9 cellular contexts compared by ENCODE assay signal in the genomic region with DNA sequence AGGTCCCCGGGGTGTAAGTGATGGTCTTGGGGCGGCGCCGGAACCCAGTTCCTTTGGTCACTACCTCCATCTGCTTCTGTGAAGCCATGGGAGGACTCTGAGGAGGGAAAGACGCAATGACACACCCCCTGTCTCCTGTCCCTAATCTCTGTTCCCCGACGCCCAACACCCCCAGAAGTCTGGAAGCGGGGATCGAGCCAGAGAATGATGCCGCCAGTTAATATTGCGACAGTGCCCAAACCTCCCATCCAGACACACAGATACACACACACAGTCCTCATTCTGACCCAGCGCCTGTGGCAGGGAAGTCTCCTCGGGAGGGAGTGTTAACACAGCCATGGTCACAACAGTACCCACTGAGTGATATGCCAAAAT. TPM values are rescaled to one million over a fixed set of nuclear protein-coding genes. Genes with fewer than 3 reads are reported as not detected.
DNase-seq lines count a peak whose midpoint lies in the region; ATAC-seq and TF ChIP-seq lines count a peak whose summit lies in the region.
"Had no signal": no experiment of that assay in that cellular context is flagged by ENCODE, and none has a peak within 500 bp of the region (broad histone marks: within the 10 kb centered on the region; RNA-seq: fewer than 3 reads in every experiment).

No MANE protein-coding gene starts in this region.

- peak overlapping the region; percentile 93 for H3K4me3 ChIP-seq in GM06990 (replicated peaks; ENCODE audit: low read depth, low read length)

- no peak for TF ChIP-seq CTCF in GM06990 (IDR thresholded peaks at IDR 0.05; ENCODE audit: insufficient read depth, low read length, poor library complexity, severe bottlenecking)

- H3K4me3 Mint-ChIP-seq in activated naive CD8-positive, alpha-beta T cell treated with anti-CD3 and anti-CD28 coated beads for 36 hours = peak overlapping the region; percentile 93
- H3K4me3 Mint-ChIP-seq in stimulated activated naive CD8-positive, alpha-beta T cell treated with anti-CD3 and anti-CD28 coated beads, Interleukin-15, amount 100 ng/mL, for 72 hours = peak overlapping the region; percentile 83 to 91

- peaks cover 16% of the 10 kb centered on the region for H3K27me3 Mint-ChIP-seq in activated naive CD8-positive, alpha-beta T cell treated with anti-CD3 and anti-CD28 coated beads for 36 hours
- no peaks in the 10 kb centered on the region for H3K27me3 Mint-ChIP-seq in stimulated activated naive CD8-positive, alpha-beta T cell treated with anti-CD3 and anti-CD28 coated beads, Interleukin-15, amount 100 ng/mL, for 72 hours

- H3K27ac Mint-ChIP-seq in activated naive CD8-positive, alpha-beta T cell treated with anti-CD3 and anti-CD28 coated beads for 36 hours = no peak overlapping the region
- H3K27ac Mint-ChIP-seq in stimulated activated naive CD8-positive, alpha-beta T cell treated with anti-CD3 and anti-CD28 coated beads, Interleukin-15, amount 100 ng/mL, for 72 hours = peak overlapping the region; percentile 95

- H3K27me3 ChIP-seq in GM06990 (replicated peaks; ENCODE audit: control insufficient read depth, insufficient read depth, low read length) = no peaks in the 10 kb centered on the region

- H3K4me1 Mint-ChIP-seq in activated naive CD8-positive, alpha-beta T cell treated with anti-CD3 and anti-CD28 coated beads for 36 hours = peaks cover 26% of the 10 kb centered on the region
- H3K4me1 Mint-ChIP-seq in stimulated activated naive CD8-positive, alpha-beta T cell treated with anti-CD3 and anti-CD28 coated beads, Interleukin-15, amount 100 ng/mL, for 72 hours = peaks cover 38% of the 10 kb centered on the region

- peaks cover 8% of the 10 kb centered on the region for H3K36me3 ChIP-seq in GM06990 (ENCODE audit: control insufficient read depth, insufficient read depth, low read length)

- DNase-seq in GM06990 (ENCODE audit: extremely low read depth, insufficient read length) (no peak), iPS-NIHi11 (ENCODE audit: low spot score) (peak; percentile 22), inferior parietal cortex (ENCODE audit: extremely low spot score) (no peak), foreskin melanocyte (no peak)
- no peak for DNase-seq in activated naive CD8-positive, alpha-beta T cell treated with anti-CD3 and anti-CD28 coated beads for 36 hours
- DNase-seq in stimulated activated naive CD8-positive, alpha-beta T cell treated with anti-CD3 and anti-CD28 coated beads, Interleukin-15, amount 100 ng/mL, for 72 hours = no peak
- DNase-seq in activated CD4-positive, alpha-beta T cell treated with anti-CD3 and anti-CD28 coated beads, Interleukin-2, amount 50 U/mL, for 1 hour = no peak

- ATAC-seq in HG03039 (IDR thresholded peaks at IDR 0.05; ENCODE audit: unreplicated experiment) = peak; percentile 6
- ATAC-seq in stimulated activated naive CD8-positive, alpha-beta T cell treated with anti-CD3 and anti-CD28 coated beads, Interleukin-15, amount 100 ng/mL, for 72 hours = peak; percentile 55

- H3K9me3 Mint-ChIP-seq in activated naive CD8-positive, alpha-beta T cell treated with anti-CD3 and anti-CD28 coated beads for 36 hours = no peaks in the 10 kb centered on the region
- no peaks in the 10 kb centered on the region for H3K9me3 Mint-ChIP-seq in stimulated activated naive CD8-positive, alpha-beta T cell treated with anti-CD3 and anti-CD28 coated beads, Interleukin-15, amount 100 ng/mL, for 72 hours

- H3K36me3 Mint-ChIP-seq in activated naive CD8-positive, alpha-beta T cell treated with anti-CD3 and anti-CD28 coated beads for 36 hours = peaks cover 8% of the 10 kb centered on the region

RNA-seq across cellular contexts. Expression of a gene that starts 0.4 kb away (rescaled TPM):
- under 1 TPM; 0.40 to 0.41 TPM for total RNA-seq in activated naive CD8-positive, alpha-beta T cell treated with anti-CD3 and anti-CD28 coated beads for 36 hours
- total RNA-seq: T-helper 2 cell treated with Interferon-gamma antibody and Interleukin-4, amounts not matched to agents 100 ng/mL and 5 ng/mL, for 36 hours had no signal

RNA-seq across cellular contexts. Expression of a gene that starts 0.5 kb away (rescaled TPM):
- total RNA-seq in activated naive CD8-positive, alpha-beta T cell treated with anti-CD3 and anti-CD28 coated beads for 36 hours = 100 to 1,000 TPM; 131 to 140 TPM

RNA-seq across cellular contexts. Expression of a gene that starts 31.3 kb away (rescaled TPM):
- total RNA-seq in activated naive CD8-positive, alpha-beta T cell treated with anti-CD3 and anti-CD28 coated beads for 36 hours = not detected
- total RNA-seq: T-helper 2 cell treated with Interferon-gamma antibody and Interleukin-4, amounts not matched to agents 100 ng/mL and 5 ng/mL, for 36 hours had no signal

RNA-seq across cellular contexts. Expression of a gene that starts 47.0 kb away (rescaled TPM):
- total RNA-seq in activated naive CD8-positive, alpha-beta T cell treated with anti-CD3 and anti-CD28 coated beads for 36 hours = 10 to 100 TPM; 14.2 to 16.6 TPM
